Comparison of ENCODE assay signal across 7 cellular contexts in the genomic region with DNA sequence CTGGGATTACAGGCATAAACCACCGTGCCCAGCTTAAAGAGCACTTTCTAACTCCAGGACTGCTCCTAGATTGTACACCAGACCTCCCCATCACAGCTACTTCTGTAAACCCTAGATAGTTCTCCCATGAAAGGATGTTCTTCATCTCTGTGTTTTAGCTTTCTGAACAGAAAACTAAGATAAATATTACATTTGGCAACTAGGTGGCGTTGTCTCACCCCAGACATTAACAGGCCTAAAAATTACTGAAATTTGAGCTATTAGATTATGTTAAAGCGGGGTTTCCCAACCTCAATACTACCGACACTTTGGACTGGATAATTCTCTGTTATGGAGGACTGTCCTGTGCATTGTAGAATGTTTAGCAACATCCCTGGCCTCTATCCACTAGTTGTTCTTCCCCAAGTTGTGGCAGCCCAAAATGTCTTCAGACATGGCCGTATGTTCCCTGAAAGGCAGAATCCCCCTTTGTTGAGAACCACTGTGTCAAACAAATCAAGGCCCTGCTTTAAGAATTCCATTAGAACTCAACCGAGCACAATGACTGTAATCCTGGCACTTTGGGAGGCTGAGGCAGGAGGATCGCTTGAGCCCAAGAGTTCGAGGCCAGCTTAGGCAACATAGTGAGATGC. TPM values are rescaled to one million over a fixed set of nuclear protein-coding genes. Genes with fewer than 3 reads are reported as not detected.
DNase-seq lines count a peak whose midpoint lies in the region; ATAC-seq and TF ChIP-seq lines count a peak whose summit lies in the region.

No MANE protein-coding gene starts in this region.

- no peak overlapping the region for H3K4me2 ChIP-seq in KMS-11

- TF ChIP-seq CTCF in KMS-11 (conservative IDR thresholded peaks at IDR 0.05; ENCODE audit: low read depth, low read length) (peak; percentile 82), adrenal gland (IDR thresholded peaks at IDR 0.05) (peak; percentile 49 to 72 (median 66)), left lung (IDR thresholded peaks at IDR 0.05) (peak; percentile 37 to 39)

- intact Hi-C loops in adrenal gland (cut with DNase I) (loop anchor here (5.0 to 10.0 kb wide), 2 partner anchors 92 to 134 kb away; no protein-coding TSS in a partner anchor), left lung (cut with DNase I) (no loop called here)

- 46 to 54% (median 50%) methylated on average over 8 of the region's 8 CpGs for WGBS in adrenal gland, 4 donors

- H3K9me3 ChIP-seq in adrenal gland (replicated peaks in 1 of 3) (no peaks in the 10 kb centered on the region), left lung (no peaks in the 10 kb centered on the region)

- H3K4me3 ChIP-seq in KMS-11 (IDR thresholded peaks at IDR 0.05; ENCODE audit: insufficient read depth, low read depth, low read length) (no peak overlapping the region), adrenal gland (no peak overlapping the region), left lung (no peak overlapping the region)

- no peak for TF ChIP-seq POLR2A in adrenal gland (IDR thresholded peaks at IDR 0.05)

- H3K27ac ChIP-seq in KMS-11 (no peak overlapping the region), adrenal gland (no peak overlapping the region), left lung (no peak overlapping the region)

- ATAC-seq in left lung (peak; percentile 66), GM21423 (IDR thresholded peaks at IDR 0.05; ENCODE audit: unreplicated experiment) (no peak), HG03280 (IDR thresholded peaks at IDR 0.05; ENCODE audit: unreplicated experiment) (no peak)

- no peak overlapping the region for H3K9ac ChIP-seq in KMS-11

- no peaks in the 10 kb centered on the region for H3K27me3 ChIP-seq in KMS-11 (ENCODE audit: insufficient read depth, low read depth)
- no peaks in the 10 kb centered on the region for H3K27me3 ChIP-seq in adrenal gland
- H3K27me3 ChIP-seq in left lung: no peaks in the 10 kb centered on the region

- H3K79me2 ChIP-seq in KMS-11 (ENCODE audit: insufficient read depth, low read depth): no peaks in the 10 kb centered on the region

- H2AFZ ChIP-seq in KMS-11 (ENCODE audit: low read depth): no peak overlapping the region

- H3K36me3 ChIP-seq in KMS-11 (ENCODE audit: insufficient read depth) (no peaks in the 10 kb centered on the region), adrenal gland (replicated peaks in 1 of 2) (no peaks in the 10 kb centered on the region), left lung (no peaks in the 10 kb centered on the region)

- H3K4me1 ChIP-seq in KMS-11 (ENCODE audit: low read depth, poor library complexity, severe bottlenecking) (no peaks in the 10 kb centered on the region), adrenal gland (replicated peaks in 1 of 2) (no peaks in the 10 kb centered on the region), left lung (no peaks in the 10 kb centered on the region)

- DNase-seq in ELR (ENCODE audit: low read depth): peak; percentile 63
- DNase-seq in adrenal gland: no peak
- DNase-seq in left lung: no peak
- DNase-seq in activated naive CD4-positive, alpha-beta T cell treated with Interleukin-2 at 50 U/mL for 16 hours: no peak

- no peaks in the 10 kb centered on the region for H4K20me1 ChIP-seq in KMS-11 (ENCODE audit: insufficient read depth)

RNA-seq across cellular contexts. Expression of gene ATOH7, which starts 19.1 kb away (rescaled TPM):
- total RNA-seq in adrenal gland (under 1 TPM in 3 of 8 donors, not detected in 5; 0.14 to 0.34 (median 0.24) TPM), left lung (not detected)
- under 1 TPM in 2 of 3 donors, not detected in 1; 0.48 to 0.71 TPM for polyA plus RNA-seq in adrenal gland

Comparison
In these comparisons a context has a peak if more than half of its experiments do, and no peak if none do; other contexts are left out.
1. intact Hi-C loops: an anchor here in adrenal gland (5.0 to 10.0 kb wide); none called in left lung.